In the genomic region with DNA sequence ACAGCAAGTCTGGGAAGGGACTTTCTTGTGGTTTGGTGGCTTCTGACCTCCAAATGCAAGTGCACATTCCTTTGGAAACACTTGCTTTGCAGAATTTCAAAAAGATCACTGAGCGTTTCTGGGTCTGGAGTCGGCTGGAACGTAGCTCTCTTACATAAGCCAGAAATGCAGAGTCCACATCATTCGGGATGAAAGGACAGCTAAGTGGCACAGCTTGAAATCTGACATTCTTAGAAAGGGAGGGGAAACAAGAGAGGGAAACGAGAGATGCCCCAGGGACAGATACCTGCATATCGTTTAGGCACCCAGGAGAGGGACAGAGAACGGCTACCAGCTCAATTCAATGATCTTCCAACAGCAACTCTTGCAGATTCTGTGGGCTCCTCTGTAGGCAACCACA, we compare ENCODE assay signal across 17 cellular contexts.
DNase-seq lines count a peak whose midpoint lies in the region; ATAC-seq and TF ChIP-seq lines count a peak whose summit lies in the region.
"Had no signal": no experiment of that assay in that cellular context is flagged by ENCODE, and none has a peak within 500 bp of the region (broad histone marks: within the 10 kb centered on the region; RNA-seq: fewer than 3 reads in every experiment).

No MANE protein-coding gene starts in this region.

- H3K9me3 Mint-ChIP-seq in activated CD4-positive, alpha-beta T cell treated with anti-CD3 and anti-CD28 coated beads, Interleukin-2, amount 10 ng/mL, durations not matched to agents 24 days and 14 days, result no peaks in the 10 kb centered on the region
- H3K9me3 Mint-ChIP-seq in T-cell, result no peaks in the 10 kb centered on the region

- DNase-seq in activated CD4-positive, alpha-beta T cell treated with anti-CD3 and anti-CD28 coated beads, Interleukin-2, amount 10 ng/mL, durations not matched to agents 24 days and 14 days, result no peak
- DNase-seq in activated CD4-positive, alpha-beta T cell treated with anti-CD3 and anti-CD28 coated beads for 4 hours, result no peak
- DNase-seq in T-cell, result no peak
- no peak for DNase-seq in hepatocyte (ENCODE audit: low spot score)
- DNase-seq in smooth muscle cell (lab: John Stamatoyannopoulos, UW; ENCODE audit: unreplicated experiment), result no peak
- DNase-seq in hypothalamus (lab: John Stamatoyannopoulos, UW), result no peak
- DNase-seq in left lobe of liver (ENCODE audit: low spot score), result no peak
- no peak for DNase-seq in stimulated activated CD4-positive, alpha-beta T cell treated with anti-CD3 and anti-CD28 coated beads, Interleukin-4, amount 100 ng/mL, for 24 hours
- DNase-seq: activated effector memory CD4-positive, alpha-beta T cell treated with Interleukin-2 at 50 U/mL for 16 hours; Calu3; caudate nucleus; KBM-7; NCI-H146; NCI-H526; SIG-M5; upper lobe of left lung had no signal

- H3K9me3 ChIP-seq in hepatocyte (ENCODE audit: low read depth), result no peaks in the 10 kb centered on the region
- no peaks in the 10 kb centered on the region for H3K9me3 ChIP-seq in smooth muscle cell (replicated peaks; ENCODE audit: low read depth)
- H3K9me3 ChIP-seq: upper lobe of left lung had no signal

- peak overlapping the region; percentile 11 for H3K9ac ChIP-seq in smooth muscle cell (ENCODE audit: low read depth)

- POLR2A ChIA-PET in T-cell (lab: Charles Lee), result no interaction called here

- intact Hi-C loops in activated CD4-positive, alpha-beta T cell treated with anti-CD3 and anti-CD28 coated beads, Interleukin-2, amount 10 ng/mL, durations not matched to agents 24 days and 14 days (cut with micrococcal nuclease), result loop anchor here (2.0 to 5.0 kb wide), 2 partner anchors 19 to 37 kb away; no protein-coding TSS in a partner anchor

- H3K4me3 ChIP-seq in hepatocyte (no peak overlapping the region), smooth muscle cell (no peak overlapping the region)
- H3K4me3 ChIP-seq: lung, upper lobe of left lung had no signal

- H3K9me2 ChIP-seq in hepatocyte (replicated peaks; ENCODE audit: insufficient read depth), result no peaks in the 10 kb centered on the region

- peaks cover 44% of the 10 kb centered on the region for H3K4me1 Mint-ChIP-seq in activated CD4-positive, alpha-beta T cell treated with anti-CD3 and anti-CD28 coated beads, Interleukin-2, amount 10 ng/mL, durations not matched to agents 24 days and 14 days
- peaks cover 34 to 85% (median 64%) of the 10 kb centered on the region in 3 donors for H3K4me1 Mint-ChIP-seq in T-cell

- peaks cover 74% of the 10 kb centered on the region for H3K36me3 Mint-ChIP-seq in activated CD4-positive, alpha-beta T cell treated with anti-CD3 and anti-CD28 coated beads, Interleukin-2, amount 10 ng/mL, durations not matched to agents 24 days and 14 days (ENCODE audit: low read depth)
- peaks cover 31% of the 10 kb centered on the region for H3K36me3 Mint-ChIP-seq in T-cell

- WGBS in hepatocyte (ENCODE audit: low lambda C conversion rate, missing lambda C conversion rate), result 44% methylated on average over 7 of the region's 7 CpGs
- 9% methylated on average over 7 of the region's 7 CpGs for WGBS in smooth muscle cell (ENCODE audit: low lambda C conversion rate)

- H3K27me3 ChIP-seq in hepatocyte, result no peaks in the 10 kb centered on the region
- H3K27me3 ChIP-seq in smooth muscle cell (ENCODE audit: low read depth), result no peaks in the 10 kb centered on the region
- H3K27me3 ChIP-seq: upper lobe of left lung had no signal

- H2AFZ ChIP-seq in hepatocyte (no peak overlapping the region), smooth muscle cell (ENCODE audit: low read depth) (no peak overlapping the region)

- H3K4me2 ChIP-seq in hepatocyte, result no peak overlapping the region
- peak overlapping the region; percentile 46 for H3K4me2 ChIP-seq in smooth muscle cell

- CTCF ChIA-PET in T-cell (lab: Charles Lee), result interaction anchor here (0.7 kb wide), 2 partner anchors 9 to 86 kb away, joined by 3 read pairs; no protein-coding TSS in a partner anchor

- TF ChIP-seq CTCF in hepatocyte (IDR thresholded peaks at IDR 0.05; ENCODE audit: poor library complexity) (no peak), smooth muscle cell (IDR thresholded peaks at IDR 0.05; ENCODE audit: borderline replicate concordance, insufficient read depth, poor library complexity, severe bottlenecking) (no peak)

- ATAC-seq in T-cell (replicated peaks in 1 of 4) (peak in 1 of 4 experiments; percentile 25), left lobe of liver (no peak)

- H3K27ac ChIP-seq in hepatocyte (peak overlapping the region; percentile 31), smooth muscle cell (ENCODE audit: low read depth) (peak overlapping the region; percentile 78)

- H4K20me1 ChIP-seq in hepatocyte (ENCODE audit: insufficient read depth, poor library complexity, severe bottlenecking), result no peaks in the 10 kb centered on the region
- H4K20me1 ChIP-seq in smooth muscle cell (ENCODE audit: low read depth), result no peaks in the 10 kb centered on the region

- H3K36me3 ChIP-seq in hepatocyte (replicated peaks; ENCODE audit: insufficient read depth, low read depth), result no peaks in the 10 kb centered on the region
- no peaks in the 10 kb centered on the region for H3K36me3 ChIP-seq in smooth muscle cell (ENCODE audit: low read depth)
- H3K36me3 ChIP-seq: upper lobe of left lung had no signal

- H3K79me2 ChIP-seq in hepatocyte (no peaks in the 10 kb centered on the region), smooth muscle cell (ENCODE audit: low read depth) (peaks cover 8% of the 10 kb centered on the region)

- H3F3A ChIP-seq in smooth muscle cell (ENCODE audit: low read depth), result peaks cover 19% of the 10 kb centered on the region

- H3K4me3 Mint-ChIP-seq in activated CD4-positive, alpha-beta T cell treated with anti-CD3 and anti-CD28 coated beads, Interleukin-2, amount 10 ng/mL, durations not matched to agents 24 days and 14 days, result peak overlapping the region; percentile 9
- H3K4me3 Mint-ChIP-seq in T-cell, result peak overlapping the region; percentile 5 to 59 (median 58)

- peaks cover 4% of the 10 kb centered on the region for H3K4me1 ChIP-seq in hepatocyte (ENCODE audit: insufficient read depth)
- peaks cover 26% of the 10 kb centered on the region for H3K4me1 ChIP-seq in smooth muscle cell (ENCODE audit: low read depth)

- peak overlapping the region; percentile 59 for H3K27ac Mint-ChIP-seq in activated CD4-positive, alpha-beta T cell treated with anti-CD3 and anti-CD28 coated beads, Interleukin-2, amount 10 ng/mL, durations not matched to agents 24 days and 14 days
- peak overlapping the region; percentile 88 to 93 for H3K27ac Mint-ChIP-seq in T-cell

- H3K27me3 Mint-ChIP-seq in activated CD4-positive, alpha-beta T cell treated with anti-CD3 and anti-CD28 coated beads, Interleukin-2, amount 10 ng/mL, durations not matched to agents 24 days and 14 days, result no peaks in the 10 kb centered on the region
- no peaks in the 10 kb centered on the region for H3K27me3 Mint-ChIP-seq in T-cell
